Comparison of ENCODE assay signal across 1 cellular context in the genomic region with DNA sequence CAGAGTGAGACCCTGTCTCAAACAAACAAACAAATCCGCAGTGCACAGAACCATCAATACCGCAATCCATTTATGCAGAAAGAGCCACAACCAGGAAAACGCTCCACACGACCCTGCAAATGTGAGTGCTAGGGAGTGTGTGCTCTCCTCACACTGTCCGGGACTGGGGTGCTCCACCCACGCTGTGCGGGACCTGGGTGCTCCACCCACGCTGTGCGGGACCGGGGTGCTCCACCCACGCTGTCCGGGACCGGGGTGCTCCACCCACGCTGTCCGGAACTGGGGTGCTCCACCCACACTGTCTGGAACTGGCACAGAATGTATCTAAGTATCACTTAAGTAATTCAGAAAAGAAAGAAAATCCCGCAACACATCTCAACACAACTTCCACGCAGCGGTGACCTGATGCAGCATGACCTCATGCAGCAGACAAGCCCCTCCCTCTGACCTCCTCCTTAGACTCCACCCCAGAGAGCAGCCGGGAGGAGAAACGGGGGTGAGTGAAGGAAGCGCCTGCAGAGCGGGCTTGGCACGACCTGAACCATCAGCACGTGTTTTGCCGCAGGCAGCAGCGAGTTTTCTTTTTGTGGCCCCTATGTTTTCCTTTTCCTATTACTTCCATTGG.
A peak's percentile ranks its signal among the peaks of the same experiment; 100 is the strongest.
TF ChIP-seq lines count a peak whose summit lies in the region.

No MANE protein-coding gene starts in this region.

TF ChIP-seq in HEK293, 187 proteins besides CTCF, POLR2A, EP300 and RAD21 (continued from another document):
- TF ChIP-seq, protein P1, sequence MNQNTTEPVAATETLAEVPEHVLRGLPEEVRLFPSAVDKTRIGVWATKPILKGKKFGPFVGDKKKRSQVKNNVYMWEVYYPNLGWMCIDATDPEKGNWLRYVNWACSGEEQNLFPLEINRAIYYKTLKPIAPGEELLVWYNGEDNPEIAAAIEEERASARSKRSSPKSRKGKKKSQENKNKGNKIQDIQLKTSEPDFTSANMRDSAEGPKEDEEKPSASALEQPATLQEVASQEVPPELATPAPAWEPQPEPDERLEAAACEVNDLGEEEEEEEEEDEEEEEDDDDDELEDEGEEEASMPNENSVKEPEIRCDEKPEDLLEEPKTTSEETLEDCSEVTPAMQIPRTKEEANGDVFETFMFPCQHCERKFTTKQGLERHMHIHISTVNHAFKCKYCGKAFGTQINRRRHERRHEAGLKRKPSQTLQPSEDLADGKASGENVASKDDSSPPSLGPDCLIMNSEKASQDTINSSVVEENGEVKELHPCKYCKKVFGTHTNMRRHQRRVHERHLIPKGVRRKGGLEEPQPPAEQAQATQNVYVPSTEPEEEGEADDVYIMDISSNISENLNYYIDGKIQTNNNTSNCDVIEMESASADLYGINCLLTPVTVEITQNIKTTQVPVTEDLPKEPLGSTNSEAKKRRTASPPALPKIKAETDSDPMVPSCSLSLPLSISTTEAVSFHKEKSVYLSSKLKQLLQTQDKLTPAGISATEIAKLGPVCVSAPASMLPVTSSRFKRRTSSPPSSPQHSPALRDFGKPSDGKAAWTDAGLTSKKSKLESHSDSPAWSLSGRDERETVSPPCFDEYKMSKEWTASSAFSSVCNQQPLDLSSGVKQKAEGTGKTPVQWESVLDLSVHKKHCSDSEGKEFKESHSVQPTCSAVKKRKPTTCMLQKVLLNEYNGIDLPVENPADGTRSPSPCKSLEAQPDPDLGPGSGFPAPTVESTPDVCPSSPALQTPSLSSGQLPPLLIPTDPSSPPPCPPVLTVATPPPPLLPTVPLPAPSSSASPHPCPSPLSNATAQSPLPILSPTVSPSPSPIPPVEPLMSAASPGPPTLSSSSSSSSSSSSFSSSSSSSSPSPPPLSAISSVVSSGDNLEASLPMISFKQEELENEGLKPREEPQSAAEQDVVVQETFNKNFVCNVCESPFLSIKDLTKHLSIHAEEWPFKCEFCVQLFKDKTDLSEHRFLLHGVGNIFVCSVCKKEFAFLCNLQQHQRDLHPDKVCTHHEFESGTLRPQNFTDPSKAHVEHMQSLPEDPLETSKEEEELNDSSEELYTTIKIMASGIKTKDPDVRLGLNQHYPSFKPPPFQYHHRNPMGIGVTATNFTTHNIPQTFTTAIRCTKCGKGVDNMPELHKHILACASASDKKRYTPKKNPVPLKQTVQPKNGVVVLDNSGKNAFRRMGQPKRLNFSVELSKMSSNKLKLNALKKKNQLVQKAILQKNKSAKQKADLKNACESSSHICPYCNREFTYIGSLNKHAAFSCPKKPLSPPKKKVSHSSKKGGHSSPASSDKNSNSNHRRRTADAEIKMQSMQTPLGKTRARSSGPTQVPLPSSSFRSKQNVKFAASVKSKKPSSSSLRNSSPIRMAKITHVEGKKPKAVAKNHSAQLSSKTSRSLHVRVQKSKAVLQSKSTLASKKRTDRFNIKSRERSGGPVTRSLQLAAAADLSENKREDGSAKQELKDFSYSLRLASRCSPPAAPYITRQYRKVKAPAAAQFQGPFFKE (tag by site-specific recombination; IDR thresholded peaks at IDR 0.05; ENCODE audit: borderline replicate concordance) = no peak
- TF ChIP-seq ZNF274 (IDR thresholded peaks at IDR 0.05; ENCODE audit: low read length) (no peak), ZNF274 (tag by site-specific recombination; IDR thresholded peaks at IDR 0.05; ENCODE audit: borderline replicate concordance) (no peak), FEZF1 (tag by site-specific recombination; IDR thresholded peaks at IDR 0.05) (no peak), SCRT2 (tag by site-specific recombination; IDR thresholded peaks at IDR 0.05) (no peak), ZNF416 (tag by site-specific recombination; IDR thresholded peaks at IDR 0.05) (no peak), ZNF776 (tag by site-specific recombination; IDR thresholded peaks at IDR 0.05; ENCODE audit: borderline replicate concordance) (no peak), EGR2 (tag by site-specific recombination; IDR thresholded peaks at IDR 0.05; ENCODE audit: low read depth) (0 out of 2 replicates have a peak, but pooled peaks have one; percentile 24), ZFP3 (tag by site-specific recombination; IDR thresholded peaks at IDR 0.05; ENCODE audit: low read depth) (no peak), ZNF146 (tag by site-specific recombination; IDR thresholded peaks at IDR 0.05) (no peak), ZNF211 (tag by site-specific recombination; IDR thresholded peaks at IDR 0.05; ENCODE audit: low read depth) (no peak), GLI2 (tag by site-specific recombination; IDR thresholded peaks at IDR 0.05; ENCODE audit: borderline replicate concordance, low read depth) (no peak), ZFHX2 (tag by site-specific recombination; conservative IDR thresholded peaks at IDR 0.05) (peak; percentile 48; the same call in 1 of the 2 replicates), KLF1 (tag by site-specific recombination; IDR thresholded peaks at IDR 0.05) (peak; percentile 43; the same call in 1 of the 2 replicates), ZNF223 (tag by site-specific recombination; IDR thresholded peaks at IDR 0.05) (no peak), ZNF140 (tag by site-specific recombination; IDR thresholded peaks at IDR 0.05) (no peak), ZBTB21 (tag by site-specific recombination; IDR thresholded peaks at IDR 0.05) (no peak)
- TF ChIP-seq, protein P2, sequence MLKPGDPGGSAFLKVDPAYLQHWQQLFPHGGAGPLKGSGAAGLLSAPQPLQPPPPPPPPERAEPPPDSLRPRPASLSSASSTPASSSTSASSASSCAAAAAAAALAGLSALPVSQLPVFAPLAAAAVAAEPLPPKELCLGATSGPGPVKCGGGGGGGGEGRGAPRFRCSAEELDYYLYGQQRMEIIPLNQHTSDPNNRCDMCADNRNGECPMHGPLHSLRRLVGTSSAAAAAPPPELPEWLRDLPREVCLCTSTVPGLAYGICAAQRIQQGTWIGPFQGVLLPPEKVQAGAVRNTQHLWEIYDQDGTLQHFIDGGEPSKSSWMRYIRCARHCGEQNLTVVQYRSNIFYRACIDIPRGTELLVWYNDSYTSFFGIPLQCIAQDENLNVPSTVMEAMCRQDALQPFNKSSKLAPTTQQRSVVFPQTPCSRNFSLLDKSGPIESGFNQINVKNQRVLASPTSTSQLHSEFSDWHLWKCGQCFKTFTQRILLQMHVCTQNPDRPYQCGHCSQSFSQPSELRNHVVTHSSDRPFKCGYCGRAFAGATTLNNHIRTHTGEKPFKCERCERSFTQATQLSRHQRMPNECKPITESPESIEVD (tag by site-specific recombination; IDR thresholded peaks at IDR 0.05) = no peak
- TF ChIP-seq, protein P3, sequence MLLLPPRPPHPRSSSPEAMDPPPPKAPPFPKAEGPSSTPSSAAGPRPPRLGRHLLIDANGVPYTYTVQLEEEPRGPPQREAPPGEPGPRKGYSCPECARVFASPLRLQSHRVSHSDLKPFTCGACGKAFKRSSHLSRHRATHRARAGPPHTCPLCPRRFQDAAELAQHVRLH (tag by site-specific recombination; IDR thresholded peaks at IDR 0.05) = no peak
- TF ChIP-seq, protein P4, sequence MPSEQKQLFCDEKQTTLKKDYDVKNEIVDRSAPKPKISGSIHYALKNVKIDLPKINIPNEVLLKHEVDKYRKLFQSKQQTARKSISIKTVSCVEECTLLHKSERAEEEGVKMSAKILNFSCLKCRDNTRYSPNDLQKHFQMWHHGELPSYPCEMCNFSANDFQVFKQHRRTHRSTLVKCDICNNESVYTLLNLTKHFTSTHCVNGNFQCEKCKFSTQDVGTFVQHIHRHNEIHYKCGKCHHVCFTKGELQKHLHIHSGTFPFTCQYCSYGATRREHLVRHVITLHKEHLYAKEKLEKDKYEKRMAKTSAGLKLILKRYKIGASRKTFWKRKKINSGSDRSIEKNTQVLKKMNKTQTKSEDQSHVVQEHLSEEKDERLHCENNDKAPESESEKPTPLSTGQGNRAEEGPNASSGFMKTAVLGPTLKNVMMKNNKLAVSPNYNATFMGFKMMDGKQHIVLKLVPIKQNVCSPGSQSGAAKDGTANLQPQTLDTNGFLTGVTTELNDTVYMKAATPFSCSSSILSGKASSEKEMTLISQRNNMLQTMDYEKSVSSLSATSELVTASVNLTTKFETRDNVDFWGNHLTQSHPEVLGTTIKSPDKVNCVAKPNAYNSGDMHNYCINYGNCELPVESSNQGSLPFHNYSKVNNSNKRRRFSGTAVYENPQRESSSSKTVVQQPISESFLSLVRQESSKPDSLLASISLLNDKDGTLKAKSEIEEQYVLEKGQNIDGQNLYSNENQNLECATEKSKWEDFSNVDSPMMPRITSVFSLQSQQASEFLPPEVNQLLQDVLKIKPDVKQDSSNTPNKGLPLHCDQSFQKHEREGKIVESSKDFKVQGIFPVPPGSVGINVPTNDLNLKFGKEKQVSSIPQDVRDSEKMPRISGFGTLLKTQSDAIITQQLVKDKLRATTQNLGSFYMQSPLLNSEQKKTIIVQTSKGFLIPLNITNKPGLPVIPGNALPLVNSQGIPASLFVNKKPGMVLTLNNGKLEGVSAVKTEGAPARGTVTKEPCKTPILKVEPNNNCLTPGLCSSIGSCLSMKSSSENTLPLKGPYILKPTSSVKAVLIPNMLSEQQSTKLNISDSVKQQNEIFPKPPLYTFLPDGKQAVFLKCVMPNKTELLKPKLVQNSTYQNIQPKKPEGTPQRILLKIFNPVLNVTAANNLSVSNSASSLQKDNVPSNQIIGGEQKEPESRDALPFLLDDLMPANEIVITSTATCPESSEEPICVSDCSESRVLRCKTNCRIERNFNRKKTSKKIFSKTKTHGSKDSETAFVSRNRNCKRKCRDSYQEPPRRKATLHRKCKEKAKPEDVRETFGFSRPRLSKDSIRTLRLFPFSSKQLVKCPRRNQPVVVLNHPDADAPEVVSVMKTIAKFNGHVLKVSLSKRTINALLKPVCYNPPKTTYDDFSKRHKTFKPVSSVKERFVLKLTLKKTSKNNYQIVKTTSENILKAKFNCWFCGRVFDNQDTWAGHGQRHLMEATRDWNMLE (tag by site-specific recombination; conservative IDR thresholded peaks at IDR 0.05; ENCODE audit: low read depth) = no peak
- TF ChIP-seq, protein P5, sequence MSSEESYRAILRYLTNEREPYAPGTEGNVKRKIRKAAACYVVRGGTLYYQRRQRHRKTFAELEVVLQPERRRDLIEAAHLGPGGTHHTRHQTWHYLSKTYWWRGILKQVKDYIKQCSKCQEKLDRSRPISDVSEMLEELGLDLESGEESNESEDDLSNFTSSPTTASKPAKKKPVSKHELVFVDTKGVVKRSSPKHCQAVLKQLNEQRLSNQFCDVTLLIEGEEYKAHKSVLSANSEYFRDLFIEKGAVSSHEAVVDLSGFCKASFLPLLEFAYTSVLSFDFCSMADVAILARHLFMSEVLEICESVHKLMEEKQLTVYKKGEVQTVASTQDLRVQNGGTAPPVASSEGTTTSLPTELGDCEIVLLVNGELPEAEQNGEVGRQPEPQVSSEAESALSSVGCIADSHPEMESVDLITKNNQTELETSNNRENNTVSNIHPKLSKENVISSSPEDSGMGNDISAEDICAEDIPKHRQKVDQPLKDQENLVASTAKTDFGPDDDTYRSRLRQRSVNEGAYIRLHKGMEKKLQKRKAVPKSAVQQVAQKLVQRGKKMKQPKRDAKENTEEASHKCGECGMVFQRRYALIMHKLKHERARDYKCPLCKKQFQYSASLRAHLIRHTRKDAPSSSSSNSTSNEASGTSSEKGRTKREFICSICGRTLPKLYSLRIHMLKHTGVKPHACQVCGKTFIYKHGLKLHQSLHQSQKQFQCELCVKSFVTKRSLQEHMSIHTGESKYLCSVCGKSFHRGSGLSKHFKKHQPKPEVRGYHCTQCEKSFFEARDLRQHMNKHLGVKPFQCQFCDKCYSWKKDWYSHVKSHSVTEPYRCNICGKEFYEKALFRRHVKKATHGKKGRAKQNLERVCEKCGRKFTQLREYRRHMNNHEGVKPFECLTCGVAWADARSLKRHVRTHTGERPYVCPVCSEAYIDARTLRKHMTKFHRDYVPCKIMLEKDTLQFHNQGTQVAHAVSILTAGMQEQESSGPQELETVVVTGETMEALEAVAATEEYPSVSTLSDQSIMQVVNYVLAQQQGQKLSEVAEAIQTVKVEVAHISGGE (tag by site-specific recombination; conservative IDR thresholded peaks at IDR 0.05; ENCODE audit: low read depth) = no peak
